ENCODE assay signal across 8 cellular contexts in genomic region chr6:144583614-144583954, GRCh38.
DNase-seq lines count a peak whose midpoint lies in the region; ATAC-seq and TF ChIP-seq lines count a peak whose summit lies in the region.
"Had no signal": no experiment of that assay in that cellular context is flagged by ENCODE, and none has a peak within 500 bp of the region (broad histone marks: within the 10 kb centered on the region; RNA-seq: fewer than 3 reads in every experiment).

No MANE protein-coding gene starts in this region.

- no peaks in the 10 kb centered on the region for H3K27me3 Mint-ChIP-seq in nephron progenitor cell (ENCODE audit: low read depth, poor library complexity)

- H3K9ac ChIP-seq in adipocyte (ENCODE audit: low read length): peak overlapping the region; percentile 80

- no peak for TF ChIP-seq CTCF in nephron progenitor cell (IDR thresholded peaks at IDR 0.05)

- peaks cover 3% of the 10 kb centered on the region for H3K36me3 Mint-ChIP-seq in nephron progenitor cell (ENCODE audit: low read depth)

- H3K27ac Mint-ChIP-seq in nephron progenitor cell: no peak overlapping the region

- peak overlapping the region; percentile 80 for H3K4me3 ChIP-seq in adipocyte (ENCODE audit: low read length)

- H3K36me3 ChIP-seq in adipocyte (ENCODE audit: control insufficient read depth, insufficient read depth, low read length, severe bottlenecking): peaks cover 17% of the 10 kb centered on the region

- no peaks in the 10 kb centered on the region for H3K9me3 Mint-ChIP-seq in nephron progenitor cell

- peaks cover 85% of the 10 kb centered on the region for H3K4me1 ChIP-seq in adipocyte (ENCODE audit: control insufficient read depth, insufficient read depth, low read length)

- DNase-seq in adipocyte (ENCODE audit: low read depth): no peak
- DNase-seq in nephron progenitor cell: no peak
- no peak for DNase-seq in NCI-H524 (lab: John Stamatoyannopoulos, UW)
- DNase-seq: brain microvascular endothelial cell had no signal

- H3K4me1 Mint-ChIP-seq in nephron progenitor cell: peaks cover 19% of the 10 kb centered on the region

- H3K9me3 ChIP-seq in adipocyte (ENCODE audit: control insufficient read depth, low read length): no peaks in the 10 kb centered on the region

- ATAC-seq in GM18867 (IDR thresholded peaks at IDR 0.05; ENCODE audit: unreplicated experiment) (peak; percentile 23), HG02885 (IDR thresholded peaks at IDR 0.05; ENCODE audit: poor library complexity, unreplicated experiment) (peak; percentile 8), HG03097 (IDR thresholded peaks at IDR 0.05; ENCODE audit: low FRiP score, unreplicated experiment) (no peak), GM21447 (IDR thresholded peaks at IDR 0.05; ENCODE audit: unreplicated experiment) (no peak)

- no peaks in the 10 kb centered on the region for H3K27me3 ChIP-seq in adipocyte (replicated peaks; ENCODE audit: control insufficient read depth, insufficient read depth, low read length)
- H3K27me3 ChIP-seq: brain microvascular endothelial cell had no signal

- H3K4me3 Mint-ChIP-seq in nephron progenitor cell: peak overlapping the region; percentile 74

Comparison
In these comparisons a context has a peak if more than half of its experiments do, and no peak if none do; other contexts are left out.
1. ATAC-seq: peak in GM18867 (single experiment) and HG02885 (single experiment); none in HG03097 (single experiment) and GM21447 (single experiment).